Comparison of ENCODE assay signal across 8 cellular contexts in the genomic region with DNA sequence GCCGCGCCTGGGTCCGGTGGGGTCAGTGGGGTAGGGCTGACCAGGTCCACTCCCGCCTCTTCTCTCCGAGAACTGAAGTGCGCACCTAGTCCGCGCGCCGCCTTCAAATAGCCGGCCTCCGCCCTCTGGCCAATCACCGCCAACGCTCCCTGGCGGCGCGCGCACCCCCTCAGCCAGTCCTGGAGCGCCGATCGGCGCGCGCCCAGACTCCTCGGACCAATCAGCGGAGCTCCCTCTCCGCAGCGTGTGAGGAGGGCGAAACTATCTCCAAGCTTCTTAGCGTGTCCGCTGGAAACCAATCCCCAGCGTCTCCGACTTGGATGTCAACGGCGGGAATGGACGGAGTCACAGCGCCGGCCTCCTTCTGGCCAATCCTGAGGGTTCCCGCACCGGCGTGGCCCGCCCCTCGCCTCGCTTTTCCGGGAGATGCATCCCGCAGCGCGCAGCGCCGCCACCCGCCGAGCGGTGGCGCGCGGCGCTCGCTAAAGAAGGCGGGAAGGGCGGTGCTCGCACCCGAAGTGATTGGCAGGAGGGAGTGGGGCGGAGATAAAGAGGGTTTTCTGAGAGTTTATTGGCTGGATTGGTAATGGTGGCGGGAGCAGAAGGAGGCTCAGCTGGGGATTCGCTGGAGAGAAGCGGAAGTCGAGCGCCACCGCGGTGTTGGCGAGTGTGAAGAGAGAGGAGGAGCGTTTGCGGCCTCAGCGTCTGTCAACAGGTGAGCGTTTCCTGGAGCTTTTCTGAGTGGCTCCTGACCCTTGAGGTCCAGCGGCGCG. TPM values are rescaled to one million over a fixed set of nuclear protein-coding genes. Genes with fewer than 3 reads are reported as not detected.
DNase-seq lines count a peak whose midpoint lies in the region; ATAC-seq and TF ChIP-seq lines count a peak whose summit lies in the region.

A gene (minus strand): TSS at position 81 of the 773 bp plus-strand sequence. CDS start 133 bp downstream, outside the sequence.

- TF ChIP-seq CTCF in AG10803 (conservative IDR thresholded peaks at IDR 0.05; ENCODE audit: low read length) (peak; percentile 57), activated B cell treated with CpG ODN at 0.5 μM for 24 hours (IDR thresholded peaks at IDR 0.05) (no peak)

- H3K27ac Mint-ChIP-seq in activated B cell treated with CpG ODN at 0.5 μM for 24 hours (peak within 1 kb of the TSS; percentile 94), immature natural killer cell (peak within 1 kb of the TSS; percentile 88 to 99 (median 92))

- H3K27me3 Mint-ChIP-seq in activated B cell treated with CpG ODN at 0.5 μM for 24 hours, result no peaks in the 10 kb centered on the region
- peaks cover 2 to 13% (median 4%) of the 10 kb centered on the region in 3 donors for H3K27me3 Mint-ChIP-seq in immature natural killer cell (ENCODE audit: low read depth in 3 of 3)

- H3K4me3 ChIP-seq in AG10803 (ENCODE audit: low read length), result peak within 1 kb of the TSS; percentile 84

- peak; percentile 100 for DNase-seq in AG10803 (ENCODE audit: low read depth)
- peak; percentile 100 for DNase-seq in NCI-H345 (lab: John Stamatoyannopoulos, UW)
- DNase-seq in activated B cell treated with CpG ODN at 0.5 μM for 24 hours, result peak; percentile 94
- DNase-seq in central memory CD4-positive, alpha-beta T cell, result peak; percentile 99
- DNase-seq in immature natural killer cell, result peak; percentile 98 to 99 (median 99)
- DNase-seq in smooth muscle cell of the brain vasculature (ENCODE audit: low read depth, low spot score), result peak; percentile 100

- H3K36me3 Mint-ChIP-seq in activated B cell treated with CpG ODN at 0.5 μM for 24 hours (ENCODE audit: low read depth), result peaks cover 10% of the 10 kb centered on the region
- peaks cover 0 to 4% (median 0%) of the 10 kb centered on the region in 3 donors for H3K36me3 Mint-ChIP-seq in immature natural killer cell

- CTCF ChIA-PET in activated B cell treated with CpG ODN at 0.5 μM for 24 hours (lab: Charles Lee), result interaction anchor here (0.7 to 3.6 kb wide), 32 partner anchors 9 to 343 kb away, joined by 3 to 33 read pairs (median 3); a partner anchor contains a TSS

- no peaks in the 10 kb centered on the region for H3K9me3 Mint-ChIP-seq in activated B cell treated with CpG ODN at 0.5 μM for 24 hours
- H3K9me3 Mint-ChIP-seq in immature natural killer cell, result no peaks in the 10 kb centered on the region

- intact Hi-C loops in activated B cell treated with CpG ODN at 0.5 μM for 24 hours (cut with micrococcal nuclease), result loop anchor here (1.0 to 5.0 kb wide), 18 partner anchors 19 to 984 kb away; a partner anchor contains a TSS

- H3K4me3 Mint-ChIP-seq in activated B cell treated with CpG ODN at 0.5 μM for 24 hours (peak within 1 kb of the TSS; percentile 94), immature natural killer cell (peak within 1 kb of the TSS; percentile 85 to 96 (median 87))

- POLR2A ChIA-PET in activated B cell treated with CpG ODN at 0.5 μM for 24 hours (lab: Charles Lee), result interaction anchor here (0.5 to 1.8 kb wide), 30 partner anchors 10 to 1243 kb away, joined by 3 to 17 read pairs (median 3); a partner anchor contains a TSS

- ATAC-seq in GM19023 (IDR thresholded peaks at IDR 0.05; ENCODE audit: unreplicated experiment), result peak; percentile 78
- ATAC-seq in HG03280 (IDR thresholded peaks at IDR 0.05; ENCODE audit: unreplicated experiment), result peak; percentile 81
- peak; percentile 80 for ATAC-seq in activated B cell treated with CpG ODN at 0.5 μM for 24 hours (ENCODE audit: low read depth)

- H3K4me1 Mint-ChIP-seq in activated B cell treated with CpG ODN at 0.5 μM for 24 hours (peaks cover 16% of the 10 kb centered on the region), immature natural killer cell (peaks cover 19 to 24% of the 10 kb centered on the region in 2 donors)

RNA-seq across cellular contexts. Expression of the gene that starts here (rescaled TPM):
- 3.4 and 3.7 TPM in 2 replicates for total RNA-seq in activated B cell treated with CpG ODN at 0.5 μM for 24 hours
- polyA plus RNA-seq in immature natural killer cell, result 10 to 100 TPM in 1 of 3 donors, 1 to 10 TPM in 2; 7.0 to 11.8 (median 9.7) TPM

Comparison
In these comparisons a context has a peak if more than half of its experiments do, and no peak if none do; other contexts are left out.
1. Peak in every context shown above with its lines: DNase-seq, ATAC-seq and H3K4me3 ChIP-seq.